ENCODE assay signal across 1 cellular context in genomic region chr17:76103274-76104139, GRCh38.
TF ChIP-seq lines count a peak whose summit lies in the region.

TSS of gene EXOC7 (minus strand) at chr17:76103787. CDS start at chr17:76103692, 95 bp downstream.

TF ChIP-seq in HepG2, 621 proteins besides CTCF, POLR2A, EP300 and RAD21 (continued from another document and continues in another):
- TF ChIP-seq HNRNPK (IDR thresholded peaks at IDR 0.05; ENCODE audit: low read depth, low read length, poor library complexity, severe bottlenecking) (peak; percentile 66), STAT5B (CRISPR knock-in tag; IDR thresholded peaks at IDR 0.05) (no peak), NFATC3 (CRISPR knock-in tag; IDR thresholded peaks at IDR 0.05) (no peak), TOPORS (CRISPR knock-in tag; IDR thresholded peaks at IDR 0.05) (peak; percentile 31; the same call in 1 of the 2 replicates), FOSL1 (CRISPR knock-in tag; IDR thresholded peaks at IDR 0.05; ENCODE audit: borderline replicate concordance) (no peak), AHR (CRISPR knock-in tag; IDR thresholded peaks at IDR 0.05) (peak; percentile 18; the same call in 1 of the 2 replicates), CREB3 (CRISPR knock-in tag; IDR thresholded peaks at IDR 0.05) (no peak), MAZ (IDR thresholded peaks at IDR 0.05; ENCODE audit: borderline replicate concordance, low read depth, low read length) (peak; percentile 61), MAZ (CRISPR knock-in tag; IDR thresholded peaks at IDR 0.05; ENCODE audit: low read depth) (peak; percentile 68), ZNF121 (CRISPR knock-in tag; IDR thresholded peaks at IDR 0.05) (0 out of 2 replicates have a peak, but pooled peaks have one; percentile 40), HOXD1 (CRISPR knock-in tag; IDR thresholded peaks at IDR 0.05) (no peak), BCLAF1 (IDR thresholded peaks at IDR 0.05) (no peak), ATAD3A (CRISPR knock-in tag; IDR thresholded peaks at IDR 0.05) (no peak), NFYB (CRISPR knock-in tag; IDR thresholded peaks at IDR 0.05) (no peak), RELA (CRISPR knock-in tag; IDR thresholded peaks at IDR 0.05) (0 out of 2 replicates have a peak, but pooled peaks have one; percentile 61), ZNF652 (CRISPR knock-in tag; IDR thresholded peaks at IDR 0.05; ENCODE audit: borderline replicate concordance, low read depth) (no peak), ADNP (CRISPR knock-in tag; IDR thresholded peaks at IDR 0.05) (no peak), ZNF891 (CRISPR knock-in tag; IDR thresholded peaks at IDR 0.05) (peak; percentile 68; the same call in 1 of the 2 replicates), RXRB (CRISPR knock-in tag; IDR thresholded peaks at IDR 0.05; ENCODE audit: borderline replicate concordance) (peak; percentile 22; the same call in 1 of the 2 replicates), SRSF9 (IDR thresholded peaks at IDR 0.05; ENCODE audit: borderline replicate concordance, insufficient read depth, low read depth, low read length, poor library complexity, severe bottlenecking) (no peak), PHF8 (CRISPR knock-in tag; IDR thresholded peaks at IDR 0.05) (peak; percentile 97), ARID2 (CRISPR knock-in tag; IDR thresholded peaks at IDR 0.05; ENCODE audit: borderline replicate concordance) (no peak), YEATS4 (CRISPR knock-in tag; IDR thresholded peaks at IDR 0.05; ENCODE audit: borderline replicate concordance) (no peak), MAX (IDR thresholded peaks at IDR 0.05) (peak; percentile 64; the same call in 1 of the 2 replicates), PHF20 (CRISPR knock-in tag; IDR thresholded peaks at IDR 0.05) (peak; percentile 82), KLF15 (CRISPR knock-in tag; IDR thresholded peaks at IDR 0.05; ENCODE audit: borderline replicate concordance) (no peak; the same call in 1 of the 2 replicates), NR2F1 (CRISPR knock-in tag; IDR thresholded peaks at IDR 0.05) (peak in 1 of 2 experiments; percentile 7; a peak in 1 of 4 replicates), REPIN1 (CRISPR knock-in tag; IDR thresholded peaks at IDR 0.05; ENCODE audit: borderline replicate concordance, low read depth) (peak; percentile 64; the same call in 1 of the 2 replicates), CREB1 (IDR thresholded peaks at IDR 0.05) (0 out of 2 replicates have a peak, but pooled peaks have one; percentile 47), CREB1 (CRISPR knock-in tag; IDR thresholded peaks at IDR 0.05) (peak; percentile 79; the same call in 1 of the 2 replicates), ZNF569 (CRISPR knock-in tag; IDR thresholded peaks at IDR 0.05; ENCODE audit: borderline replicate concordance) (0 out of 2 replicates have a peak, but pooled peaks have one; percentile 38), ZIK1 (CRISPR knock-in tag; IDR thresholded peaks at IDR 0.05; ENCODE audit: borderline replicate concordance, low read depth) (no peak; the same call in 1 of the 2 replicates), ZNF260 (CRISPR knock-in tag; IDR thresholded peaks at IDR 0.05; ENCODE audit: borderline replicate concordance, low read depth) (no peak), SOX6 (IDR thresholded peaks at IDR 0.05) (no peak), SOX6 (CRISPR knock-in tag; IDR thresholded peaks at IDR 0.05) (peak; percentile 45; the same call in 1 of the 2 replicates), ZNF333 (CRISPR knock-in tag; IDR thresholded peaks at IDR 0.05; ENCODE audit: borderline replicate concordance) (peak; percentile 61; the same call in 1 of the 2 replicates), TMF1 (CRISPR knock-in tag; IDR thresholded peaks at IDR 0.05; ENCODE audit: low read depth) (no peak; the same call in 1 of the 2 replicates), NFKBIZ (CRISPR knock-in tag; IDR thresholded peaks at IDR 0.05) (no peak), ZNF143 (CRISPR knock-in tag; IDR thresholded peaks at IDR 0.05) (peak; percentile 74), NR2F2 (IDR thresholded peaks at IDR 0.05; ENCODE audit: borderline replicate concordance, low read depth) (peak; percentile 37; the same call in 1 of the 2 replicates), ZNF207 (IDR thresholded peaks at IDR 0.05; ENCODE audit: borderline replicate concordance) (no peak), ZBTB14 (CRISPR knock-in tag; IDR thresholded peaks at IDR 0.05) (no peak)
- TF ChIP-seq, protein P1, sequence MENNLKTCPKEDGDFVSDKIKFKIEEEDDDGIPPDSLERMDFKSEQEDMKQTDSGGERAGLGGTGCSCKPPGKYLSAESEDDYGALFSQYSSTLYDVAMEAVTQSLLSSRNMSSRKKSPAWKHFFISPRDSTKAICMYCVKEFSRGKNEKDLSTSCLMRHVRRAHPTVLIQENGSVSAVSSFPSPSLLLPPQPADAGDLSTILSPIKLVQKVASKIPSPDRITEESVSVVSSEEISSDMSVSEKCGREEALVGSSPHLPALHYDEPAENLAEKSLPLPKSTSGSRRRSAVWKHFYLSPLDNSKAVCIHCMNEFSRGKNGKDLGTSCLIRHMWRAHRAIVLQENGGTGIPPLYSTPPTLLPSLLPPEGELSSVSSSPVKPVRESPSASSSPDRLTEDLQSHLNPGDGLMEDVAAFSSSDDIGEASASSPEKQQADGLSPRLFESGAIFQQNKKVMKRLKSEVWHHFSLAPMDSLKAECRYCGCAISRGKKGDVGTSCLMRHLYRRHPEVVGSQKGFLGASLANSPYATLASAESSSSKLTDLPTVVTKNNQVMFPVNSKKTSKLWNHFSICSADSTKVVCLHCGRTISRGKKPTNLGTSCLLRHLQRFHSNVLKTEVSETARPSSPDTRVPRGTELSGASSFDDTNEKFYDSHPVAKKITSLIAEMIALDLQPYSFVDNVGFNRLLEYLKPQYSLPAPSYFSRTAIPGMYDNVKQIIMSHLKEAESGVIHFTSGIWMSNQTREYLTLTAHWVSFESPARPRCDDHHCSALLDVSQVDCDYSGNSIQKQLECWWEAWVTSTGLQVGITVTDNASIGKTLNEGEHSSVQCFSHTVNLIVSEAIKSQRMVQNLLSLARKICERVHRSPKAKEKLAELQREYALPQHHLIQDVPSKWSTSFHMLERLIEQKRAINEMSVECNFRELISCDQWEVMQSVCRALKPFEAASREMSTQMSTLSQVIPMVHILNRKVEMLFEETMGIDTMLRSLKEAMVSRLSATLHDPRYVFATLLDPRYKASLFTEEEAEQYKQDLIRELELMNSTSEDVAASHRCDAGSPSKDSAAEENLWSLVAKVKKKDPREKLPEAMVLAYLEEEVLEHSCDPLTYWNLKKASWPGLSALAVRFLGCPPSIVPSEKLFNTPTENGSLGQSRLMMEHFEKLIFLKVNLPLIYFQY (CRISPR knock-in tag; IDR thresholded peaks at IDR 0.05; ENCODE audit: borderline replicate concordance) = no peak
- TF ChIP-seq, protein P2, sequence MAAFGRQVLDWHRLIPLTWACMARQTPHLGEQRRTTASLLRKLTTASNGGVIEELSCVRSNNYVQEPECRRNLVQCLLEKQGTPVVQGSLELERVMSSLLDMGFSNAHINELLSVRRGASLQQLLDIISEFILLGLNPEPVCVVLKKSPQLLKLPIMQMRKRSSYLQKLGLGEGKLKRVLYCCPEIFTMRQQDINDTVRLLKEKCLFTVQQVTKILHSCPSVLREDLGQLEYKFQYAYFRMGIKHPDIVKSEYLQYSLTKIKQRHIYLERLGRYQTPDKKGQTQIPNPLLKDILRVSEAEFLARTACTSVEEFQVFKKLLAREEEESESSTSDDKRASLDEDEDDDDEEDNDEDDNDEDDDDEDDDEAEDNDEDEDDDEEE (CRISPR knock-in tag; IDR thresholded peaks at IDR 0.05) = no peak; the same call in 1 of the 2 replicates
- TF ChIP-seq, protein P3, sequence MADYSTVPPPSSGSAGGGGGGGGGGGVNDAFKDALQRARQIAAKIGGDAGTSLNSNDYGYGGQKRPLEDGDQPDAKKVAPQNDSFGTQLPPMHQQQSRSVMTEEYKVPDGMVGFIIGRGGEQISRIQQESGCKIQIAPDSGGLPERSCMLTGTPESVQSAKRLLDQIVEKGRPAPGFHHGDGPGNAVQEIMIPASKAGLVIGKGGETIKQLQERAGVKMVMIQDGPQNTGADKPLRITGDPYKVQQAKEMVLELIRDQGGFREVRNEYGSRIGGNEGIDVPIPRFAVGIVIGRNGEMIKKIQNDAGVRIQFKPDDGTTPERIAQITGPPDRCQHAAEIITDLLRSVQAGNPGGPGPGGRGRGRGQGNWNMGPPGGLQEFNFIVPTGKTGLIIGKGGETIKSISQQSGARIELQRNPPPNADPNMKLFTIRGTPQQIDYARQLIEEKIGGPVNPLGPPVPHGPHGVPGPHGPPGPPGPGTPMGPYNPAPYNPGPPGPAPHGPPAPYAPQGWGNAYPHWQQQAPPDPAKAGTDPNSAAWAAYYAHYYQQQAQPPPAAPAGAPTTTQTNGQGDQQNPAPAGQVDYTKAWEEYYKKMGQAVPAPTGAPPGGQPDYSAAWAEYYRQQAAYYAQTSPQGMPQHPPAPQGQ (CRISPR knock-in tag; IDR thresholded peaks at IDR 0.05; ENCODE audit: borderline replicate concordance) = 0 out of 2 replicates have a peak, but pooled peaks have one; percentile 26
- TF ChIP-seq, protein P4, sequence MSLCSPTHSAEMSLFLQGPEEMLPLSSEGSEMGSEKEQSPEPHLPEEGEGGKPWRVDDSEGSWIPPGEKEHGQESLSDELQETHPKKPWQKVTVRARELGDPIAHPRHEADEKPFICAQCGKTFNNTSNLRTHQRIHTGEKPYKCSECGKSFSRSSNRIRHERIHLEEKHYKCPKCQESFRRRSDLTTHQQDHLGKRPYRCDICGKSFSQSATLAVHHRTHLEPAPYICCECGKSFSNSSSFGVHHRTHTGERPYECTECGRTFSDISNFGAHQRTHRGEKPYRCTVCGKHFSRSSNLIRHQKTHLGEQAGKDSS (CRISPR knock-in tag; IDR thresholded peaks at IDR 0.05; ENCODE audit: borderline replicate concordance, low read depth) = no peak; the same call in 1 of the 2 replicates
- TF ChIP-seq, protein P5, sequence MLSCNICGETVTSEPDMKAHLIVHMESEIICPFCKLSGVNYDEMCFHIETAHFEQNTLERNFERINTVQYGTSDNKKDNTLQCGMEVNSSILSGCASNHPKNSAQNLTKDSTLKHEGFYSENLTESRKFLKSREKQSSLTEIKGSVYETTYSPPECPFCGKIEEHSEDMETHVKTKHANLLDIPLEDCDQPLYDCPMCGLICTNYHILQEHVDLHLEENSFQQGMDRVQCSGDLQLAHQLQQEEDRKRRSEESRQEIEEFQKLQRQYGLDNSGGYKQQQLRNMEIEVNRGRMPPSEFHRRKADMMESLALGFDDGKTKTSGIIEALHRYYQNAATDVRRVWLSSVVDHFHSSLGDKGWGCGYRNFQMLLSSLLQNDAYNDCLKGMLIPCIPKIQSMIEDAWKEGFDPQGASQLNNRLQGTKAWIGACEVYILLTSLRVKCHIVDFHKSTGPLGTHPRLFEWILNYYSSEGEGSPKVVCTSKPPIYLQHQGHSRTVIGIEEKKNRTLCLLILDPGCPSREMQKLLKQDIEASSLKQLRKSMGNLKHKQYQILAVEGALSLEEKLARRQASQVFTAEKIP (CRISPR knock-in tag; IDR thresholded peaks at IDR 0.05; ENCODE audit: borderline replicate concordance) = no peak
- TF ChIP-seq, protein P6, sequence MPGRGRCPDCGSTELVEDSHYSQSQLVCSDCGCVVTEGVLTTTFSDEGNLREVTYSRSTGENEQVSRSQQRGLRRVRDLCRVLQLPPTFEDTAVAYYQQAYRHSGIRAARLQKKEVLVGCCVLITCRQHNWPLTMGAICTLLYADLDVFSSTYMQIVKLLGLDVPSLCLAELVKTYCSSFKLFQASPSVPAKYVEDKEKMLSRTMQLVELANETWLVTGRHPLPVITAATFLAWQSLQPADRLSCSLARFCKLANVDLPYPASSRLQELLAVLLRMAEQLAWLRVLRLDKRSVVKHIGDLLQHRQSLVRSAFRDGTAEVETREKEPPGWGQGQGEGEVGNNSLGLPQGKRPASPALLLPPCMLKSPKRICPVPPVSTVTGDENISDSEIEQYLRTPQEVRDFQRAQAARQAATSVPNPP (CRISPR knock-in tag; IDR thresholded peaks at IDR 0.05) = no peak
